Comparison of ENCODE assay signal across 10 cellular contexts in genomic region chr11:72720047-72720446, GRCh38. TPM values are rescaled to one million over a fixed set of nuclear protein-coding genes. Genes with fewer than 3 reads are reported as not detected.
DNase-seq lines count a peak whose midpoint lies in the region; ATAC-seq, FAIRE-seq and TF ChIP-seq lines count a peak whose summit lies in the region.
"Had no signal": no experiment of that assay in that cellular context is flagged by ENCODE, and none has a peak within 500 bp of the region (broad histone marks: within the 10 kb centered on the region; RNA-seq: fewer than 3 reads in every experiment).

No MANE protein-coding gene starts in this region.

- no peaks in the 10 kb centered on the region for H3K9me3 ChIP-seq in A549
- no peaks in the 10 kb centered on the region for H3K9me3 ChIP-seq in mucosa of stomach (ENCODE audit: control insufficient read depth, low read length)

- H3K4me3 Mint-ChIP-seq in IgD-negative memory B cell: peak overlapping the region; percentile 53 to 94 (median 76)

- no peaks in the 10 kb centered on the region for H3K36me3 ChIP-seq in mucosa of stomach (ENCODE audit: control insufficient read depth, insufficient read depth, low read length)

- DNase-seq in A549 (ENCODE audit: low read depth in 1 of 2, low spot score in 1 of 2): no peak
- DNase-seq in caudate nucleus (lab: John Stamatoyannopoulos, UW): peak in 3 of 61 donors; percentile 16 to 24 (median 23)
- no peak for DNase-seq in SHP77 (lab: John Stamatoyannopoulos, UW)
- no peak for DNase-seq in retina
- DNase-seq in SK-N-DZ (ENCODE audit: low spot score): no peak
- DNase-seq: mesendoderm, NCI-H510A treated with DMSO at 0.1 percent for 48 hours had no signal

- CTCF ChIA-PET in A549 (lab: Yijun Ruan, JAX): interaction anchor here (0.8 to 5.8 kb wide), 5 partner anchors 36 to 615 kb away, joined by 3 to 25 read pairs (median 6); partner anchors contain the start of gene STARD10

- WGBS in A549 (ENCODE audit: missing lambda C conversion rate): 95% methylated on average over 3 of the region's 3 CpGs

- no peak for TF ChIP-seq CTCF in A549 (IDR thresholded peaks at IDR 0.05)

- H3K27me3 Mint-ChIP-seq in IgD-negative memory B cell: no peaks in the 10 kb centered on the region

- H3K27ac ChIP-seq in A549 (no peak overlapping the region), caudate nucleus (ENCODE audit: low read depth, low read length) (peak overlapping the region; percentile 87)

- no peak for FAIRE-seq in A549 (lab: Jason Lieb, UNC)

- H3K27ac Mint-ChIP-seq in IgD-negative memory B cell: peak overlapping the region; percentile 87 to 96 (median 92)

- H3K27me3 ChIP-seq in mucosa of stomach (ENCODE audit: control insufficient read depth, insufficient read depth, low read length): no peaks in the 10 kb centered on the region

- POLR2A ChIA-PET in A549 (lab: Yijun Ruan, JAX): no interaction called here

- H3K4me1 ChIP-seq in A549 (peaks cover 35% of the 10 kb centered on the region), mucosa of stomach (ENCODE audit: control insufficient read depth, insufficient read depth, low read length) (peaks cover 51% of the 10 kb centered on the region)

- H3K4me3 ChIP-seq in A549 (no peak overlapping the region), mucosa of stomach (ENCODE audit: low read length) (peak overlapping the region; percentile 65)

- no peak for TF ChIP-seq EP300 in A549 (IDR thresholded peaks at IDR 0.05)

- H3K4me1 Mint-ChIP-seq in IgD-negative memory B cell: peaks cover 26 to 56% (median 51%) of the 10 kb centered on the region in 3 donors

- peak overlapping the region; percentile 79 for H3K9ac ChIP-seq in mucosa of stomach (ENCODE audit: low read length)

- peak overlapping the region; percentile 95 for H3K4me2 ChIP-seq in A549

- ATAC-seq in A549: no peak
- ATAC-seq in HG03159 (IDR thresholded peaks at IDR 0.05; ENCODE audit: unreplicated experiment): no peak

- H3K36me3 Mint-ChIP-seq in IgD-negative memory B cell: no peaks in the 10 kb centered on the region

- no peaks in the 10 kb centered on the region for H3K9me3 Mint-ChIP-seq in IgD-negative memory B cell

- TF ChIP-seq RAD21 in A549 (conservative IDR thresholded peaks at IDR 0.05 in 1 of 2, IDR thresholded peaks at IDR 0.05 in 1 of 2): no peak

- no peak for TF ChIP-seq POLR2A in A549 (IDR thresholded peaks at IDR 0.05; ENCODE audit: low read length)

TF ChIP-seq in A549, 52 proteins besides CTCF, POLR2A, EP300 and RAD21:
- no peak for TF ChIP-seq CBX8 (IDR thresholded peaks at IDR 0.05)
- TF ChIP-seq CHD4 (IDR thresholded peaks at IDR 0.05; ENCODE audit: borderline replicate concordance): no peak
- TF ChIP-seq NFE2L2 (conservative IDR thresholded peaks at IDR 0.05; ENCODE audit: low read length): no peak
- TF ChIP-seq SMC3 (IDR thresholded peaks at IDR 0.05): no peak
- TF ChIP-seq HOXA7 (CRISPR knock-in tag; IDR thresholded peaks at IDR 0.05): no peak
- no peak for TF ChIP-seq RNF2 (IDR thresholded peaks at IDR 0.05; ENCODE audit: borderline replicate concordance, low read depth)
- TF ChIP-seq NPAS2 (CRISPR knock-in tag; IDR thresholded peaks at IDR 0.05; ENCODE audit: borderline replicate concordance): no peak
- no peak for TF ChIP-seq CHD2 (IDR thresholded peaks at IDR 0.05; ENCODE audit: low read length, partially characterized antibody)
- TF ChIP-seq EHMT2 (IDR thresholded peaks at IDR 0.05; ENCODE audit: low read depth): no peak
- no peak for TF ChIP-seq MAX (IDR thresholded peaks at IDR 0.05)
- TF ChIP-seq, protein P1, sequence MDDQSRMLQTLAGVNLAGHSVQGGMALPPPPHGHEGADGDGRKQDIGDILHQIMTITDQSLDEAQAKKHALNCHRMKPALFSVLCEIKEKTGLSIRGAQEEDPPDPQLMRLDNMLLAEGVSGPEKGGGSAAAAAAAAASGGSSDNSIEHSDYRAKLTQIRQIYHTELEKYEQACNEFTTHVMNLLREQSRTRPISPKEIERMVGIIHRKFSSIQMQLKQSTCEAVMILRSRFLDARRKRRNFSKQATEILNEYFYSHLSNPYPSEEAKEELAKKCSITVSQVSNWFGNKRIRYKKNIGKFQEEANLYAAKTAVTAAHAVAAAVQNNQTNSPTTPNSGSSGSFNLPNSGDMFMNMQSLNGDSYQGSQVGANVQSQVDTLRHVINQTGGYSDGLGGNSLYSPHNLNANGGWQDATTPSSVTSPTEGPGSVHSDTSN (IDR thresholded peaks at IDR 0.05): no peak
- TF ChIP-seq MYC (IDR thresholded peaks at IDR 0.05; ENCODE audit: borderline replicate concordance, low read length): no peak
- TF ChIP-seq, protein P2, sequence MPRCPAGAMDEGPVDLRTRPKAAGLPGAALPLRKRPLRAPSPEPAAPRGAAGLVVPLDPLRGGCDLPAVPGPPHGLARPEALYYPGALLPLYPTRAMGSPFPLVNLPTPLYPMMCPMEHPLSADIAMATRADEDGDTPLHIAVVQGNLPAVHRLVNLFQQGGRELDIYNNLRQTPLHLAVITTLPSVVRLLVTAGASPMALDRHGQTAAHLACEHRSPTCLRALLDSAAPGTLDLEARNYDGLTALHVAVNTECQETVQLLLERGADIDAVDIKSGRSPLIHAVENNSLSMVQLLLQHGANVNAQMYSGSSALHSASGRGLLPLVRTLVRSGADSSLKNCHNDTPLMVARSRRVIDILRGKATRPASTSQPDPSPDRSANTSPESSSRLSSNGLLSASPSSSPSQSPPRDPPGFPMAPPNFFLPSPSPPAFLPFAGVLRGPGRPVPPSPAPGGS (IDR thresholded peaks at IDR 0.05): no peak
- TF ChIP-seq, protein P3, sequence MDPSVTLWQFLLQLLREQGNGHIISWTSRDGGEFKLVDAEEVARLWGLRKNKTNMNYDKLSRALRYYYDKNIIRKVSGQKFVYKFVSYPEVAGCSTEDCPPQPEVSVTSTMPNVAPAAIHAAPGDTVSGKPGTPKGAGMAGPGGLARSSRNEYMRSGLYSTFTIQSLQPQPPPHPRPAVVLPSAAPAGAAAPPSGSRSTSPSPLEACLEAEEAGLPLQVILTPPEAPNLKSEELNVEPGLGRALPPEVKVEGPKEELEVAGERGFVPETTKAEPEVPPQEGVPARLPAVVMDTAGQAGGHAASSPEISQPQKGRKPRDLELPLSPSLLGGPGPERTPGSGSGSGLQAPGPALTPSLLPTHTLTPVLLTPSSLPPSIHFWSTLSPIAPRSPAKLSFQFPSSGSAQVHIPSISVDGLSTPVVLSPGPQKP (IDR thresholded peaks at IDR 0.05; ENCODE audit: low read depth, low read length): no peak
- TF ChIP-seq NR3C1 (IDR thresholded peaks at IDR 0.05): no peak
- no peak for TF ChIP-seq RARB (CRISPR knock-in tag; IDR thresholded peaks at IDR 0.05)
- TF ChIP-seq BHLHE40 (IDR thresholded peaks at IDR 0.05; ENCODE audit: low read depth, low read length): no peak

RNA-seq across cellular contexts. Expression of gene ARAP1, which starts 32.2 kb away (rescaled TPM):
- polyA plus RNA-seq in A549 (2011; rRNA removed) (28.9 and 29.5 TPM in 2 replicates), A549 (2017; fragmentation: RNase III; extraction: RNeasy Plus Mini Kit Qiagen cat#74134 plus additional on column Dnase treatment) (26.2 to 32.8 TPM (median 30.1 TPM) in 3 replicates), IgD-negative memory B cell (20.7 TPM)
- polyA plus RNA-seq in A549 (2012; cell fraction: cytosol; rRNA removed): 31.6 and 32.7 TPM in 2 replicates
- 105 and 129 TPM in 2 replicates for polyA plus RNA-seq in A549 (2012; cell fraction: nucleus; rRNA removed)
- 43.3 and 61.6 TPM in 2 replicates for polyA minus RNA-seq in A549 (2011; rRNA and poly(A)+ RNA removed)
- 63.6 and 74.0 TPM in 2 replicates for polyA plus RNA-seq in SK-N-DZ (2014; cell fraction: cytosol; rRNA removed)
- 135 and 164 TPM in 2 replicates for polyA plus RNA-seq in SK-N-DZ (2014; cell fraction: nucleus; rRNA removed)

RNA-seq across cellular contexts. Expression of gene PDE2A, which starts 45.8 kb away (rescaled TPM):
- polyA plus RNA-seq in A549 (2011; rRNA removed): 1.5 and 1.9 TPM in 2 replicates
- polyA plus RNA-seq in A549 (2012; cell fraction: cytosol; rRNA removed): 0.37 and 0.54 TPM in 2 replicates
- polyA plus RNA-seq in A549 (2012; cell fraction: nucleus; rRNA removed): 1.6 and 2.1 TPM in 2 replicates
- polyA plus RNA-seq in A549 (2017; fragmentation: RNase III; extraction: RNeasy Plus Mini Kit Qiagen cat#74134 plus additional on column Dnase treatment): 0.62 to 1.4 TPM (median 0.94 TPM) in 3 replicates
- polyA minus RNA-seq in A549 (2011; rRNA and poly(A)+ RNA removed): 1.7 and 2.2 TPM in 2 replicates
- not detected for polyA plus RNA-seq in IgD-negative memory B cell
- polyA plus RNA-seq in SK-N-DZ (2014; cell fraction: cytosol; rRNA removed): 8.2 and 12.9 TPM in 2 replicates
- polyA plus RNA-seq in SK-N-DZ (2014; cell fraction: nucleus; rRNA removed): 45.4 and 47.9 TPM in 2 replicates
